In genomic region chr5:142795246-142795645, GRCh38 we compare ENCODE assay signal across 12 cellular contexts. TPM values are rescaled to one million over a fixed set of nuclear protein-coding genes. Genes with fewer than 3 reads are reported as not detected.
DNase-seq lines count a peak whose midpoint lies in the region; ATAC-seq and TF ChIP-seq lines count a peak whose summit lies in the region.
"Had no signal": no experiment of that assay in that cellular context is flagged by ENCODE, and none has a peak within 500 bp of the region (broad histone marks: within the 10 kb centered on the region; RNA-seq: fewer than 3 reads in every experiment).

No MANE protein-coding gene starts in this region.

- H3K4me1 Mint-ChIP-seq in T-helper 17 cell (peaks cover 29% of the 10 kb centered on the region), type B pancreatic cell (ENCODE audit: unreplicated experiment) (peaks cover 30% of the 10 kb centered on the region)

- H3K27me3 ChIP-seq in neutrophil: no peaks in the 10 kb centered on the region
- no peaks in the 10 kb centered on the region for H3K27me3 ChIP-seq in body of pancreas

- H3K27ac Mint-ChIP-seq in T-helper 17 cell (peak overlapping the region; percentile 37), type B pancreatic cell (no peak overlapping the region)
- H3K27ac Mint-ChIP-seq: activated CD4-positive, alpha-beta T cell treated with anti-CD3 and anti-CD28 coated beads, Interleukin-2, amount 10 ng/mL, durations not matched to agents 24 days and 14 days had no signal

- H3K4me3 ChIP-seq in neutrophil (ENCODE audit: low read depth in 1 of 2, low read length in 1 of 2) (peak overlapping the region; percentile 32 to 35), body of pancreas (no peak overlapping the region)
- H3K4me3 ChIP-seq: psoas muscle had no signal

- H3K4me3 Mint-ChIP-seq in T-helper 17 cell (no peak overlapping the region), type B pancreatic cell (no peak overlapping the region)
- H3K4me3 Mint-ChIP-seq: activated CD4-positive, alpha-beta T cell treated with anti-CD3 and anti-CD28 coated beads, Interleukin-2, amount 10 ng/mL, durations not matched to agents 24 days and 14 days had no signal

- H3K27me3 Mint-ChIP-seq in T-helper 17 cell (no peaks in the 10 kb centered on the region), type B pancreatic cell (peaks cover 3% of the 10 kb centered on the region)
- H3K27me3 Mint-ChIP-seq: activated CD4-positive, alpha-beta T cell treated with anti-CD3 and anti-CD28 coated beads, Interleukin-2, amount 10 ng/mL, durations not matched to agents 24 days and 14 days had no signal

- no peak for TF ChIP-seq CTCF in neutrophil (IDR thresholded peaks at IDR 0.05)
- no peak for TF ChIP-seq CTCF in body of pancreas (IDR thresholded peaks at IDR 0.05)
- TF ChIP-seq CTCF in type B pancreatic cell (conservative IDR thresholded peaks at IDR 0.05): no peak
- no peak for TF ChIP-seq CTCF in GM13977 (IDR thresholded peaks at IDR 0.05; ENCODE audit: extremely low read depth, insufficient read depth, missing control alignments)

- H3K36me3 Mint-ChIP-seq in T-helper 17 cell (ENCODE audit: low read depth) (peaks cover 2% of the 10 kb centered on the region), type B pancreatic cell (peaks cover 6% of the 10 kb centered on the region)

- H3K4me1 ChIP-seq in neutrophil (ENCODE audit: control insufficient read depth in 1 of 2, insufficient read depth in 1 of 2, low read depth in 1 of 2, low read length in 1 of 2): peaks cover 76 to 82% of the 10 kb centered on the region in 2 experiments
- H3K4me1 ChIP-seq in body of pancreas: peaks cover 8% of the 10 kb centered on the region

- ATAC-seq in GM18511 (IDR thresholded peaks at IDR 0.05; ENCODE audit: unreplicated experiment) (peak; percentile 46), T-helper 17 cell (peak; percentile 28), body of pancreas (no peak)
- ATAC-seq: psoas muscle had no signal

- no peak for TF ChIP-seq POLR2A in body of pancreas (IDR thresholded peaks at IDR 0.05)

- H3K9me3 ChIP-seq in T-helper 17 cell (ENCODE audit: control insufficient read depth, low read length, poor library complexity, severe bottlenecking): no peaks in the 10 kb centered on the region
- H3K9me3 ChIP-seq in neutrophil: no peaks in the 10 kb centered on the region
- no peaks in the 10 kb centered on the region for H3K9me3 ChIP-seq in body of pancreas
- H3K9me3 ChIP-seq: psoas muscle had no signal

- H3K36me3 ChIP-seq in neutrophil (peaks cover 13% of the 10 kb centered on the region), body of pancreas (replicated peaks in 1 of 2; ENCODE audit: insufficient read depth in 1 of 2, low read depth in 2 of 2) (no peaks in the 10 kb centered on the region)

- H3K27ac ChIP-seq in neutrophil: peak overlapping the region; percentile 97
- H3K27ac ChIP-seq in body of pancreas: peak overlapping the region in 1 of 4 donors; percentile 42
- H3K27ac ChIP-seq: psoas muscle had no signal

- 76 to 89% methylated on average over 3 of the region's 3 CpGs for WGBS in body of pancreas, 2 donors

- in situ Hi-C loops in KBM-7 (cut with MboI; ENCODE audit: low pct_unique_long_range_greater_than_20kb, low sequenced_read_pairs) (no loop called here), GM13977 (cut with MboI; ENCODE audit: low pct_unique_long_range_greater_than_20kb, low sequenced_read_pairs, unreplicated experiment) (no loop called here)

- DNase-seq in KBM-7 (peak; percentile 40), T-helper 17 cell (no peak), body of pancreas (no peak), type B pancreatic cell (ENCODE audit: extremely low spot score, unreplicated experiment) (no peak), GM13977 (ENCODE audit: low spot score) (no peak)
- DNase-seq: activated CD4-positive, alpha-beta T cell treated with anti-CD3 and anti-CD28 coated beads, Interleukin-2, amount 10 ng/mL, durations not matched to agents 24 days and 14 days; activated gamma-delta T cell; mesenchymal stem cell; NCI-H345; psoas muscle had no signal

- intact Hi-C loops in body of pancreas (cut with DNase I): no loop called here

- peaks cover 7% of the 10 kb centered on the region for H3K9me3 Mint-ChIP-seq in type B pancreatic cell
- H3K9me3 Mint-ChIP-seq: activated CD4-positive, alpha-beta T cell treated with anti-CD3 and anti-CD28 coated beads, Interleukin-2, amount 10 ng/mL, durations not matched to agents 24 days and 14 days had no signal

RNA-seq across cellular contexts. Expression of gene ARHGAP26, which starts 25.1 kb away (rescaled TPM):
- total RNA-seq in T-helper 17 cell: 10 to 100 TPM; 21.3 to 22.7 TPM
- total RNA-seq in body of pancreas: 10 to 100 TPM; 12.5 to 14.2 TPM
- total RNA-seq in type B pancreatic cell (ENCODE audit: low replicate concordance): 18.7 and 24.1 TPM in 2 replicates

Comparison
In these comparisons a context has a peak if more than half of its experiments do, and no peak if none do; other contexts are left out.
1. H3K4me3 ChIP-seq: peak in neutrophil (2 of 2); none in body of pancreas (0 of 2).